Comparison of ENCODE assay signal across 16 cellular contexts in genomic region chr5:143093452-143094086, GRCh38.
DNase-seq lines count a peak whose midpoint lies in the region; ATAC-seq, FAIRE-seq and TF ChIP-seq lines count a peak whose summit lies in the region.
"Had no signal": no experiment of that assay in that cellular context is flagged by ENCODE, and none has a peak within 500 bp of the region (broad histone marks: within the 10 kb centered on the region; RNA-seq: fewer than 3 reads in every experiment).

No MANE protein-coding gene starts in this region.

- no peak overlapping the region for H3K4me3 Mint-ChIP-seq in activated naive CD4-positive, alpha-beta T cell treated with anti-CD3 and anti-CD28 coated beads for 36 hours
- peak overlapping the region; percentile 42 for H3K4me3 Mint-ChIP-seq in activated naive CD8-positive, alpha-beta T cell treated with anti-CD3 and anti-CD28 coated beads for 36 hours

- H3K36me3 ChIP-seq in iPS-20b (ENCODE audit: insufficient read depth, low read depth, low read length): no peaks in the 10 kb centered on the region
- peaks cover 0 to 6% (median 0%) of the 10 kb centered on the region in 4 donors for H3K36me3 ChIP-seq in stomach

- H3K9me3 Mint-ChIP-seq in activated naive CD4-positive, alpha-beta T cell treated with anti-CD3 and anti-CD28 coated beads for 36 hours: no peaks in the 10 kb centered on the region
- H3K9me3 Mint-ChIP-seq in activated naive CD8-positive, alpha-beta T cell treated with anti-CD3 and anti-CD28 coated beads for 36 hours: no peaks in the 10 kb centered on the region

- H3K4me3 ChIP-seq in iPS-20b (ENCODE audit: low read length) (peak overlapping the region; percentile 56; the same call in 1 of the 2 replicates), stomach (peak overlapping the region in 3 of 4 donors; percentile 19 to 29 (median 23))

- intact Hi-C loops in activated naive CD4-positive, alpha-beta T cell treated with anti-CD3 and anti-CD28 coated beads for 36 hours (cut with micrococcal nuclease): no loop called here
- intact Hi-C loops in stomach (cut with DNase I; ENCODE audit: low total_unique reads): no loop called here

- H3K27me3 ChIP-seq in iPS-20b (ENCODE audit: insufficient read depth, low read length): no peaks in the 10 kb centered on the region
- no peaks in the 10 kb centered on the region for H3K27me3 ChIP-seq in stomach
- H3K27me3 ChIP-seq: dorsolateral prefrontal cortex had no signal

- DNase-seq in activated naive CD4-positive, alpha-beta T cell treated with anti-CD3 and anti-CD28 coated beads for 36 hours: peak; percentile 17
- no peak for DNase-seq in activated naive CD4-positive, alpha-beta T cell treated with anti-CD3 and anti-CD28 coated beads, Interleukin-2, amount 50 U/mL, for 16 hours
- no peak for DNase-seq in activated naive CD8-positive, alpha-beta T cell treated with anti-CD3 and anti-CD28 coated beads for 36 hours
- DNase-seq in stomach (no peak), urothelium cell line (ENCODE audit: low spot score) (no peak)
- DNase-seq: amygdala; dorsolateral prefrontal cortex; foreskin fibroblast; KG1; kidney; NCI-H1436; stimulated activated CD4-positive, alpha-beta T cell treated with anti-CD3 and anti-CD28 coated beads, Interleukin-12 subunit alpha, Interleukin-12 subunit beta, amount 100 ng/mL, for 4 hours; T-helper 9 cell had no signal

- no peak for TF ChIP-seq CTCF in stomach (IDR thresholded peaks at IDR 0.05)

- H3K36me3 Mint-ChIP-seq in activated naive CD4-positive, alpha-beta T cell treated with anti-CD3 and anti-CD28 coated beads for 36 hours (ENCODE audit: low read depth): peaks cover 2% of the 10 kb centered on the region
- H3K36me3 Mint-ChIP-seq in activated naive CD8-positive, alpha-beta T cell treated with anti-CD3 and anti-CD28 coated beads for 36 hours: peaks cover 22% of the 10 kb centered on the region

- CTCF ChIA-PET in activated naive CD4-positive, alpha-beta T cell treated with anti-CD3 and anti-CD28 coated beads for 36 hours (lab: Charles Lee): interaction anchor here (0.6 kb wide), 2 partner anchors 37 to 77 kb away, joined by 3 to 4 read pairs; no protein-coding TSS in a partner anchor

- H3K4me1 ChIP-seq in iPS-20b (ENCODE audit: insufficient read depth, low read length) (peaks cover 24% of the 10 kb centered on the region), stomach (no peaks in the 10 kb centered on the region)

- FAIRE-seq in urothelium cell line (lab: Jason Lieb, UNC): no peak
- FAIRE-seq: kidney had no signal

- H3K9me3 ChIP-seq in iPS-20b (ENCODE audit: insufficient read depth, low read depth, low read length) (no peaks in the 10 kb centered on the region), stomach (no peaks in the 10 kb centered on the region)

- peak overlapping the region; percentile 52; the same call in 1 of the 2 replicates for H3K9ac ChIP-seq in iPS-20b (ENCODE audit: low read depth, low read length)

- H3K4me1 Mint-ChIP-seq in activated naive CD4-positive, alpha-beta T cell treated with anti-CD3 and anti-CD28 coated beads for 36 hours (ENCODE audit: low read depth): peaks cover 16% of the 10 kb centered on the region
- H3K4me1 Mint-ChIP-seq in activated naive CD8-positive, alpha-beta T cell treated with anti-CD3 and anti-CD28 coated beads for 36 hours: peaks cover 19% of the 10 kb centered on the region

- no peaks in the 10 kb centered on the region for H3K27me3 Mint-ChIP-seq in activated naive CD4-positive, alpha-beta T cell treated with anti-CD3 and anti-CD28 coated beads for 36 hours (ENCODE audit: low read depth)
- H3K27me3 Mint-ChIP-seq in activated naive CD8-positive, alpha-beta T cell treated with anti-CD3 and anti-CD28 coated beads for 36 hours: no peaks in the 10 kb centered on the region

- TF ChIP-seq POLR2A in stomach (IDR thresholded peaks at IDR 0.05): no peak

- peak overlapping the region; percentile 53 for H3K27ac Mint-ChIP-seq in activated naive CD4-positive, alpha-beta T cell treated with anti-CD3 and anti-CD28 coated beads for 36 hours
- peak overlapping the region; percentile 77 for H3K27ac Mint-ChIP-seq in activated naive CD8-positive, alpha-beta T cell treated with anti-CD3 and anti-CD28 coated beads for 36 hours

- no peak for ATAC-seq in GM19395 (IDR thresholded peaks at IDR 0.05; ENCODE audit: unreplicated experiment)
- no peak for ATAC-seq in GM21367 (IDR thresholded peaks at IDR 0.05; ENCODE audit: unreplicated experiment)

- H3K27ac ChIP-seq in iPS-20b (ENCODE audit: low read length) (no peak overlapping the region), stomach (peak overlapping the region in 2 of 5 donors; percentile 17 to 46)
- H3K27ac ChIP-seq: dorsolateral prefrontal cortex had no signal

- 70 to 75% (median 73%) methylated on average over 5 of the region's 5 CpGs for WGBS in stomach, 5 donors

- TF ChIP-seq EP300 in stomach (IDR thresholded peaks at IDR 0.05): no peak
